8 cellular contexts compared by ENCODE assay signal in the genomic region with DNA sequence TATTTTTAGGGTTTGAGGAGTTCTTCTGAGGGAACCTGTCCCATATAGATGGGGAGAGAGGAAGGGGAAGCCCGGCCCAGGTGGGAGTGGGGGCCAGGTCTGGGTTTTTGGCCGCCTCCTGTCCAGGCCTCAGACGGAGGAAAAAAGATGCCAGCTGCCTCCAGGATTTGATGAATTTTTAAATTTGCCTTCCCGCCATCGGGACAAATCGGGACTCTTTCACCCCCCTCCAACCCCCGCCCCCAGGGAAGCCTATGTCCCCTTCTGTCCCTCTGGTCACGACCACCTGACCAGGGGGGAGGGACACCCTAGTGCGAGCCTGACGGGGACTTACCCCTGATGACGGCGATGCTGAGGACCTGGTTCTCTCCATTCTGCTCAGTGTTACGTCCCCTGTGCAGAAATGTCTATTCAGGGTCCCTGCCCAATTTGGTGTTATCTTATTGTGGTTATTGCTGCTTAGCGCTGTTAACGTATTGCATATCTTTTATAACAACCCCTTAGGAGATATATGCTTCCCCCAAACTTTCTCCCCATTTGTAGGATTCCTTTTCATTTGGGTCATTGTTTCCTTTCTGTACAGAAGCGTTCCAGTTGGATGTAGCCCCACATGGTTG.
DNase-seq lines count a peak whose midpoint lies in the region; TF ChIP-seq lines count a peak whose summit lies in the region.

No MANE protein-coding gene starts in this region.

- H3K9me3 Mint-ChIP-seq in activated naive CD4-positive, alpha-beta T cell treated with anti-CD3 and anti-CD28 coated beads for 36 hours = no peaks in the 10 kb centered on the region
- H3K9me3 Mint-ChIP-seq in activated T-helper 1 cell treated with anti-CD3 and anti-CD28 coated beads, Interleukin-12 subunit alpha, Interleukin-12 subunit beta, Interleukin-2, Interleukin-4 antibody, amounts not matched to agents 30 ng/mL and 10 ng/mL and 1 ng/mL, durations not matched to agents 14 hours and 24 hours and 36 hours = no peaks in the 10 kb centered on the region

- no peak for TF ChIP-seq POLR2A in prostate gland (IDR thresholded peaks at IDR 0.05)

- peaks cover 44% of the 10 kb centered on the region for H3K4me1 Mint-ChIP-seq in activated naive CD4-positive, alpha-beta T cell treated with anti-CD3 and anti-CD28 coated beads for 36 hours (ENCODE audit: low read depth)
- H3K4me1 Mint-ChIP-seq in activated T-helper 1 cell treated with anti-CD3 and anti-CD28 coated beads, Interleukin-12 subunit alpha, Interleukin-12 subunit beta, Interleukin-2, Interleukin-4 antibody, amounts not matched to agents 30 ng/mL and 10 ng/mL and 1 ng/mL, durations not matched to agents 14 hours and 24 hours and 36 hours (ENCODE audit: low read depth) = peaks cover 42% of the 10 kb centered on the region

- H3K27ac ChIP-seq in HUES48 (ENCODE audit: low read depth, low read length) (no peak overlapping the region), left ventricle myocardium inferior (replicated peaks) (peak overlapping the region; percentile 84), prostate gland (peak overlapping the region; percentile 54 to 75)

- H3K36me3 ChIP-seq in HUES48 (ENCODE audit: control insufficient read depth, insufficient read depth, low read length) (peaks cover 5% of the 10 kb centered on the region), left ventricle myocardium inferior (peaks cover 4% of the 10 kb centered on the region), prostate gland (no peaks in the 10 kb centered on the region)

- peak; percentile 45 for DNase-seq in activated naive CD4-positive, alpha-beta T cell treated with anti-CD3 and anti-CD28 coated beads for 36 hours
- no peak for DNase-seq in activated naive CD4-positive, alpha-beta T cell treated with Interleukin-2 at 50 U/mL for 16 hours
- DNase-seq in activated T-helper 1 cell treated with anti-CD3 and anti-CD28 coated beads, Interleukin-12 subunit alpha, Interleukin-12 subunit beta, Interleukin-2, Interleukin-4 antibody, amounts not matched to agents 30 ng/mL and 10 ng/mL and 1 ng/mL, durations not matched to agents 14 hours and 24 hours and 36 hours (ENCODE audit: low spot score) = no peak
- DNase-seq in left ventricle myocardium inferior (no peak), prostate gland (ENCODE audit: low spot score) (no peak), SKM-1 treated with dmso at 0.1 percent for 144 hours (lab: John Stamatoyannopoulos, UW; ENCODE audit: unreplicated experiment) (no peak), superior temporal gyrus (ENCODE audit: extremely low spot score) (no peak)

- intact Hi-C loops in activated naive CD4-positive, alpha-beta T cell treated with anti-CD3 and anti-CD28 coated beads for 36 hours (cut with micrococcal nuclease) = loop anchor here (5.0 kb wide), 4 partner anchors 46 to 324 kb away; no protein-coding TSS in a partner anchor
- intact Hi-C loops in activated T-helper 1 cell treated with anti-CD3 and anti-CD28 coated beads, Interleukin-12 subunit alpha, Interleukin-12 subunit beta, Interleukin-2, Interleukin-4 antibody, amounts not matched to agents 30 ng/mL and 10 ng/mL and 1 ng/mL, durations not matched to agents 14 hours and 24 hours and 36 hours (cut with micrococcal nuclease) = loop anchor here (1.0 to 5.0 kb wide), 8 partner anchors 44 to 366 kb away; partner anchors contain the start of gene GRK3
- intact Hi-C loops in left ventricle myocardium inferior (cut with micrococcal nuclease) = no loop called here
- intact Hi-C loops in prostate gland (cut with DNase I) = loop anchor here (5.0 to 10.0 kb wide), 2 partner anchors 46 to 886 kb away; no protein-coding TSS in a partner anchor

- H3K9me3 ChIP-seq in HUES48 (ENCODE audit: control insufficient read depth, insufficient read depth, low read length) (no peaks in the 10 kb centered on the region), left ventricle myocardium inferior (replicated peaks) (no peaks in the 10 kb centered on the region), prostate gland (no peaks in the 10 kb centered on the region)

- H3K27me3 ChIP-seq in HUES48 (ENCODE audit: control insufficient read depth, insufficient read depth, low read length) = no peaks in the 10 kb centered on the region
- H3K27me3 ChIP-seq in left ventricle myocardium inferior (ENCODE audit: low read depth) = no peaks in the 10 kb centered on the region
- H3K27me3 ChIP-seq in prostate gland (replicated peaks; ENCODE audit: insufficient read depth) = no peaks in the 10 kb centered on the region

- H3K9ac ChIP-seq in HUES48 (ENCODE audit: low read depth, low read length) = peak overlapping the region; percentile 70

- peaks cover 8% of the 10 kb centered on the region for H3K36me3 Mint-ChIP-seq in activated naive CD4-positive, alpha-beta T cell treated with anti-CD3 and anti-CD28 coated beads for 36 hours (ENCODE audit: low read depth)
- peaks cover 14% of the 10 kb centered on the region for H3K36me3 Mint-ChIP-seq in activated T-helper 1 cell treated with anti-CD3 and anti-CD28 coated beads, Interleukin-12 subunit alpha, Interleukin-12 subunit beta, Interleukin-2, Interleukin-4 antibody, amounts not matched to agents 30 ng/mL and 10 ng/mL and 1 ng/mL, durations not matched to agents 14 hours and 24 hours and 36 hours (ENCODE audit: low read depth)

- WGBS in prostate gland = under 1% methylated on average over 16 of the region's 16 CpGs

- H3K27ac Mint-ChIP-seq in activated naive CD4-positive, alpha-beta T cell treated with anti-CD3 and anti-CD28 coated beads for 36 hours = peak overlapping the region; percentile 91
- H3K27ac Mint-ChIP-seq in activated T-helper 1 cell treated with anti-CD3 and anti-CD28 coated beads, Interleukin-12 subunit alpha, Interleukin-12 subunit beta, Interleukin-2, Interleukin-4 antibody, amounts not matched to agents 30 ng/mL and 10 ng/mL and 1 ng/mL, durations not matched to agents 14 hours and 24 hours and 36 hours = peak overlapping the region; percentile 94

- CTCF ChIA-PET in activated naive CD4-positive, alpha-beta T cell treated with anti-CD3 and anti-CD28 coated beads for 36 hours (lab: Charles Lee) = interaction anchor here (0.7 to 1.7 kb wide), 7 partner anchors 12 to 318 kb away, joined by 3 to 5 read pairs (median 4); no protein-coding TSS in a partner anchor

- H3K4me3 ChIP-seq in HUES48 (ENCODE audit: low read depth, low read length) (peak overlapping the region; percentile 97), left ventricle myocardium inferior (peak overlapping the region; percentile 84), prostate gland (peak overlapping the region; percentile 57 to 64)

- H3K4me3 Mint-ChIP-seq in activated naive CD4-positive, alpha-beta T cell treated with anti-CD3 and anti-CD28 coated beads for 36 hours = peak overlapping the region; percentile 86
- peak overlapping the region; percentile 95 for H3K4me3 Mint-ChIP-seq in activated T-helper 1 cell treated with anti-CD3 and anti-CD28 coated beads, Interleukin-12 subunit alpha, Interleukin-12 subunit beta, Interleukin-2, Interleukin-4 antibody, amounts not matched to agents 30 ng/mL and 10 ng/mL and 1 ng/mL, durations not matched to agents 14 hours and 24 hours and 36 hours

- TF ChIP-seq CTCF in left ventricle myocardium inferior (IDR thresholded peaks at IDR 0.05; ENCODE audit: borderline replicate concordance) = no peak
- TF ChIP-seq CTCF in prostate gland (IDR thresholded peaks at IDR 0.05) = no peak

- H3K4me1 ChIP-seq in HUES48 (ENCODE audit: control insufficient read depth, insufficient read depth, low read length) (peaks cover 9% of the 10 kb centered on the region; the same call in 1 of the 2 replicates), left ventricle myocardium inferior (peaks cover 44% of the 10 kb centered on the region), prostate gland (replicated peaks) (no peaks in the 10 kb centered on the region)

- no peaks in the 10 kb centered on the region for H3K27me3 Mint-ChIP-seq in activated naive CD4-positive, alpha-beta T cell treated with anti-CD3 and anti-CD28 coated beads for 36 hours (ENCODE audit: low read depth)
- no peaks in the 10 kb centered on the region for H3K27me3 Mint-ChIP-seq in activated T-helper 1 cell treated with anti-CD3 and anti-CD28 coated beads, Interleukin-12 subunit alpha, Interleukin-12 subunit beta, Interleukin-2, Interleukin-4 antibody, amounts not matched to agents 30 ng/mL and 10 ng/mL and 1 ng/mL, durations not matched to agents 14 hours and 24 hours and 36 hours (ENCODE audit: insufficient read depth)
